8 cellular contexts compared by ENCODE assay signal in genomic region chr1:87329756-87330200, GRCh38. TPM values are rescaled to one million over a fixed set of nuclear protein-coding genes. Genes with fewer than 3 reads are reported as not detected.
DNase-seq lines count a peak whose midpoint lies in the region; ATAC-seq and TF ChIP-seq lines count a peak whose summit lies in the region.

No MANE protein-coding gene starts in this region.

- H4K20me1 ChIP-seq in SK-N-SH (ENCODE audit: insufficient read depth) (peaks cover 12% of the 10 kb centered on the region; the same call in 1 of the 2 replicates), OCI-LY3 (ENCODE audit: insufficient read depth, low read length) (peaks cover 14% of the 10 kb centered on the region)

- DNase-seq in SK-N-SH, result no peak
- DNase-seq in coronary artery (ENCODE audit: low spot score), result no peak
- no peak for DNase-seq in NCI-H774 (lab: John Stamatoyannopoulos, UW)
- no peak for DNase-seq in activated CD4-positive, CD25-positive, alpha-beta regulatory T cell (lab: John Stamatoyannopoulos, UW)

- H3K4me1 ChIP-seq in SK-N-SH (ENCODE audit: control insufficient read depth in 1 of 2, insufficient read depth in 2 of 2, low read depth in 1 of 2, low read length in 1 of 2), result peaks cover 7 to 13% of the 10 kb centered on the region in 2 experiments
- H3K4me1 ChIP-seq in OCI-LY3 (ENCODE audit: low read length), result peaks cover 33% of the 10 kb centered on the region
- H3K4me1 ChIP-seq in mucosa of stomach (ENCODE audit: control insufficient read depth, insufficient read depth, low read length), result peaks cover 25% of the 10 kb centered on the region

- peaks cover 7% of the 10 kb centered on the region in 2 experiments for H3K36me3 ChIP-seq in SK-N-SH (replicated peaks in 1 of 2; ENCODE audit: control insufficient read depth in 1 of 2, insufficient read depth in 2 of 2, low read length in 1 of 2)
- H3K36me3 ChIP-seq in OCI-LY3 (replicated peaks; ENCODE audit: low read depth, low read length), result peaks cover 13% of the 10 kb centered on the region
- no peaks in the 10 kb centered on the region for H3K36me3 ChIP-seq in mucosa of stomach (ENCODE audit: control insufficient read depth, insufficient read depth, low read length)

- H2AFZ ChIP-seq in SK-N-SH (ENCODE audit: low read depth), result peak overlapping the region; percentile 16; the same call in 1 of the 2 replicates
- no peak overlapping the region for H2AFZ ChIP-seq in OCI-LY3 (ENCODE audit: low read depth, low read length)

- H3K9me2 ChIP-seq in SK-N-SH, result no peaks in the 10 kb centered on the region

- H3K4me3 ChIP-seq in SK-N-SH (ENCODE audit: low read depth in 2 of 2, low read length in 1 of 2) (peak overlapping the region; percentile 67 to 84), OCI-LY3 (ENCODE audit: low read length) (peak overlapping the region; percentile 91), coronary artery (peak overlapping the region; percentile 94), mucosa of stomach (ENCODE audit: low read length) (peak overlapping the region; percentile 17)

- H3K27ac ChIP-seq in SK-N-SH (ENCODE audit: low read depth in 2 of 2, low read length in 1 of 2), result peak overlapping the region; percentile 62 to 83; a peak in 3 of 4 replicates
- peak overlapping the region; percentile 65; the same call in 1 of the 2 replicates for H3K27ac ChIP-seq in OCI-LY3 (ENCODE audit: low read length)
- peak overlapping the region; percentile 93 to 98 for H3K27ac ChIP-seq in coronary artery

- TF ChIP-seq EP300 in SK-N-SH (IDR thresholded peaks at IDR 0.05; ENCODE audit: borderline replicate concordance in 1 of 2, low read depth in 1 of 2, low read length in 1 of 2), result no peak

- H3K9me3 ChIP-seq in SK-N-SH (no peaks in the 10 kb centered on the region), OCI-LY3 (ENCODE audit: insufficient read depth, low read length) (no peaks in the 10 kb centered on the region), mucosa of stomach (ENCODE audit: control insufficient read depth, low read length) (no peaks in the 10 kb centered on the region)

- peaks cover 23% of the 10 kb centered on the region for H3F3A ChIP-seq in SK-N-SH (replicated peaks; ENCODE audit: insufficient read depth)

- H3K4me2 ChIP-seq in SK-N-SH, result peak overlapping the region; percentile 87
- H3K4me2 ChIP-seq in OCI-LY3 (ENCODE audit: low read length), result peak overlapping the region; percentile 98

- 0% methylated on average over 5 of the region's 5 CpGs for WGBS in SK-N-SH (ENCODE audit: low lambda C conversion rate)

- no peak for TF ChIP-seq RAD21 in SK-N-SH (IDR thresholded peaks at IDR 0.05; ENCODE audit: low read length)

- POLR2A ChIA-PET in SK-N-SH (lab: Yijun Ruan, JAX), result no interaction called here

- TF ChIP-seq CTCF in SK-N-SH (IDR thresholded peaks at IDR 0.05) (no peak), OCI-LY3 (IDR thresholded peaks at IDR 0.05; ENCODE audit: low read depth, low read length) (no peak), coronary artery (IDR thresholded peaks at IDR 0.05) (no peak)

- H3K27me3 ChIP-seq in SK-N-SH (ENCODE audit: insufficient read depth) (no peaks in the 10 kb centered on the region), OCI-LY3 (ENCODE audit: low read depth, low read length) (peaks cover 18% of the 10 kb centered on the region), mucosa of stomach (ENCODE audit: control insufficient read depth, insufficient read depth, low read length) (no peaks in the 10 kb centered on the region)

- ATAC-seq in SK-N-SH treated with all-trans-retinoic acid at 6 μM for 48 hours, result no peak
- no peak for ATAC-seq in GM18909 (IDR thresholded peaks at IDR 0.05; ENCODE audit: poor library complexity, unreplicated experiment)

- H3K9ac ChIP-seq in SK-N-SH (peak overlapping the region; percentile 89), OCI-LY3 (ENCODE audit: low read length) (peak overlapping the region; percentile 83), mucosa of stomach (ENCODE audit: low read length) (peak overlapping the region; percentile 90)

- CTCF ChIA-PET in SK-N-SH (lab: Yijun Ruan, JAX), result interaction anchor here (0.7 to 2.1 kb wide), 2 partner anchors 40 to 624 kb away, joined by 3 to 8 read pairs; no protein-coding TSS in a partner anchor

- H3K79me2 ChIP-seq in SK-N-SH (ENCODE audit: insufficient read depth), result peaks cover 60% of the 10 kb centered on the region
- no peaks in the 10 kb centered on the region for H3K79me2 ChIP-seq in OCI-LY3 (ENCODE audit: low read length)

TF ChIP-seq in SK-N-SH, 30 proteins besides CTCF, POLR2A, EP300 and RAD21:
- no peak for TF ChIP-seq FOSL2 (IDR thresholded peaks at IDR 0.05; ENCODE audit: borderline replicate concordance, low read depth)
TF ChIP-seq in SK-N-SH: peak in this region for 0.

TF ChIP-seq in SK-N-SH treated with all-trans-retinoic acid at 6 μM for 48 hours, 23 proteins besides CTCF, POLR2A, EP300 and RAD21:
- TF ChIP-seq ZFP30 (CRISPR knock-in tag; IDR thresholded peaks at IDR 0.05) (no peak), ARNTL (CRISPR knock-in tag; IDR thresholded peaks at IDR 0.05; ENCODE audit: borderline replicate concordance, low read depth) (no peak)

RNA-seq across cellular contexts. Expression of gene LMO4, which starts 1.1 kb away (rescaled TPM):
- 64.7 and 71.1 TPM in 2 replicates for polyA plus RNA-seq in SK-N-SH (2012; rRNA removed)
- polyA plus RNA-seq in SK-N-SH (2012; cell fraction: cytosol; rRNA removed), result 63.6 and 78.5 TPM in 2 replicates
- polyA plus RNA-seq in SK-N-SH (2012; cell fraction: nucleus; rRNA removed), result 30.6 and 72.4 TPM in 2 replicates

Comparison
In these comparisons a context has a peak if more than half of its experiments do, and no peak if none do; other contexts are left out.
1. H3K4me3 ChIP-seq: peak in every context shown above with its lines; median percentile 94 in coronary artery; 91 in OCI-LY3; 76 in SK-N-SH; 17 in mucosa of stomach.